ENCODE assay signal across 9 cellular contexts in genomic region chr11:59550842-59551650, GRCh38. TPM values are rescaled to one million over a fixed set of nuclear protein-coding genes. Genes with fewer than 3 reads are reported as not detected.
A peak's percentile ranks its signal among the peaks of the same experiment; 100 is the strongest.
DNase-seq lines count a peak whose midpoint lies in the region; ATAC-seq and TF ChIP-seq lines count a peak whose summit lies in the region.
"Had no signal": no experiment of that assay in that cellular context is flagged by ENCODE, and none has a peak within 500 bp of the region (broad histone marks: within the 10 kb centered on the region; RNA-seq: fewer than 3 reads in every experiment).

No MANE protein-coding gene starts in this region.

- CTCF ChIA-PET in RWPE1 (lab: Yijun Ruan, JAX), result interaction anchor here (1.3 kb wide), 1 partner anchor 13 kb away, joined by 9 read pairs; no protein-coding TSS in a partner anchor

- H3K4me1 Mint-ChIP-seq in activated T-helper 17 cell treated with anti-CD3 and anti-CD28 coated beads, Interleukin-2, amount 50 U/mL, for 72 hours, result peaks cover 14% of the 10 kb centered on the region
- peaks cover 40% of the 10 kb centered on the region for H3K4me1 Mint-ChIP-seq in neural progenitor cell

- H3F3A ChIP-seq in neural progenitor cell (ENCODE audit: low read depth), result peaks cover 62% of the 10 kb centered on the region

- peak overlapping the region; percentile 98 for H3K27ac Mint-ChIP-seq in activated T-helper 17 cell treated with anti-CD3 and anti-CD28 coated beads, Interleukin-2, amount 50 U/mL, for 72 hours
- H3K27ac Mint-ChIP-seq in neural progenitor cell, result peak overlapping the region; percentile 93

- H2AFZ ChIP-seq in neural progenitor cell (replicated peaks), result peak overlapping the region; percentile 71

- H3K9me3 ChIP-seq in neural progenitor cell (ENCODE audit: low read depth), result no peaks in the 10 kb centered on the region
- H3K9me3 ChIP-seq in stomach smooth muscle (ENCODE audit: control insufficient read depth in 2 of 2, low read length in 2 of 2), result no peaks in the 10 kb centered on the region

- no peaks in the 10 kb centered on the region for H3K9me3 Mint-ChIP-seq in activated T-helper 17 cell treated with anti-CD3 and anti-CD28 coated beads, Interleukin-2, amount 50 U/mL, for 72 hours
- peaks cover 10% of the 10 kb centered on the region for H3K9me3 Mint-ChIP-seq in neural progenitor cell

- H3K27me3 ChIP-seq in neural progenitor cell (no peaks in the 10 kb centered on the region), stomach smooth muscle (ENCODE audit: control insufficient read depth in 1 of 2, insufficient read depth in 2 of 2, low read length in 2 of 2) (no peaks in the 10 kb centered on the region)

- no peaks in the 10 kb centered on the region for H3K27me3 Mint-ChIP-seq in activated T-helper 17 cell treated with anti-CD3 and anti-CD28 coated beads, Interleukin-2, amount 50 U/mL, for 72 hours
- peaks cover 25% of the 10 kb centered on the region for H3K27me3 Mint-ChIP-seq in neural progenitor cell (ENCODE audit: insufficient read depth, low read depth)

- peaks cover 21% of the 10 kb centered on the region for H3K36me3 Mint-ChIP-seq in activated T-helper 17 cell treated with anti-CD3 and anti-CD28 coated beads, Interleukin-2, amount 50 U/mL, for 72 hours (ENCODE audit: low read depth)
- peaks cover 4% of the 10 kb centered on the region for H3K36me3 Mint-ChIP-seq in neural progenitor cell

- TF ChIP-seq CTCF in RWPE1 (conservative IDR thresholded peaks at IDR 0.05; ENCODE audit: low read depth), result no peak
- no peak for TF ChIP-seq CTCF in fibroblast of villous mesenchyme (IDR thresholded peaks at IDR 0.05; ENCODE audit: insufficient read depth, low read depth, low read length)
- no peak for TF ChIP-seq CTCF in neural progenitor cell (IDR thresholded peaks at IDR 0.05)

- H3K9ac ChIP-seq in neural progenitor cell (no peak overlapping the region), stomach smooth muscle (ENCODE audit: low read length in 2 of 2) (peak overlapping the region; percentile 66 to 74)

- peak overlapping the region; percentile 79 for H3K4me2 ChIP-seq in neural progenitor cell

- DNase-seq in COR-L47 (lab: John Stamatoyannopoulos, UW) (peak; percentile 77), Kasumi-1 (lab: John Stamatoyannopoulos, UW) (peak; percentile 86 to 87), RWPE1 (ENCODE audit: low spot score) (peak; percentile 49), fibroblast of villous mesenchyme (ENCODE audit: low read depth) (peak; percentile 94), neural progenitor cell (ENCODE audit: low spot score) (peak; percentile 90)

- H3K4me3 Mint-ChIP-seq in activated T-helper 17 cell treated with anti-CD3 and anti-CD28 coated beads, Interleukin-2, amount 50 U/mL, for 72 hours, result peak overlapping the region; percentile 80
- H3K4me3 Mint-ChIP-seq in neural progenitor cell, result peak overlapping the region; percentile 92

- ATAC-seq in GM21723 (IDR thresholded peaks at IDR 0.05; ENCODE audit: unreplicated experiment), result peak; percentile 42
- peak; percentile 60 for ATAC-seq in activated T-helper 17 cell treated with anti-CD3 and anti-CD28 coated beads, Interleukin-2, amount 50 U/mL, for 72 hours (replicated peaks)

- peak overlapping the region; percentile 63 for H3K4me3 ChIP-seq in fibroblast of villous mesenchyme (ENCODE audit: low read depth, low read length)
- peak overlapping the region; percentile 73 for H3K4me3 ChIP-seq in neural progenitor cell
- H3K4me3 ChIP-seq in stomach smooth muscle (ENCODE audit: low read length in 2 of 2), result peak overlapping the region; percentile 80 to 86

- no peaks in the 10 kb centered on the region for H3K36me3 ChIP-seq in neural progenitor cell
- no peaks in the 10 kb centered on the region for H3K36me3 ChIP-seq in stomach smooth muscle (ENCODE audit: control insufficient read depth in 2 of 2, insufficient read depth in 2 of 2, low read length in 2 of 2)

- peak overlapping the region; percentile 90 for H3K27ac ChIP-seq in RWPE1
- H3K27ac ChIP-seq in neural progenitor cell, result peak overlapping the region; percentile 7
- peak overlapping the region; percentile 82 for H3K27ac ChIP-seq in stomach smooth muscle (ENCODE audit: low read length)

- POLR2A ChIA-PET in RWPE1 (lab: Yijun Ruan, JAX; ENCODE audit: low non-redundant PET), result interaction anchor here (0.6 kb wide), 1 partner anchor 107 kb away, joined by 3 read pairs; no protein-coding TSS in a partner anchor

- H3K4me1 ChIP-seq in neural progenitor cell (peaks cover 22% of the 10 kb centered on the region), stomach smooth muscle (ENCODE audit: control insufficient read depth, insufficient read depth, low read length) (peaks cover 2% of the 10 kb centered on the region)

- no peaks in the 10 kb centered on the region for H3K79me2 ChIP-seq in neural progenitor cell (ENCODE audit: low read depth)

- no peaks in the 10 kb centered on the region for H4K20me1 ChIP-seq in neural progenitor cell (ENCODE audit: low read depth)

RNA-seq across cellular contexts. Expression of gene OR4D9, which starts 39.7 kb away (rescaled TPM):
- total RNA-seq in activated T-helper 17 cell treated with anti-CD3 and anti-CD28 coated beads, Interleukin-2, amount 50 U/mL, for 72 hours, result not detected
- under 0.01 TPM in 1 of 2 replicates, not detected in the other for total RNA-seq in fibroblast of villous mesenchyme
- not detected in 2 replicates for total RNA-seq in neural progenitor cell (ENCODE audit: low replicate concordance)
- total RNA-seq: pulmonary artery endothelial cell had no signal

RNA-seq across cellular contexts. Expression of gene OR4D11, which starts 47.7 kb away (rescaled TPM):
- not detected for total RNA-seq in activated T-helper 17 cell treated with anti-CD3 and anti-CD28 coated beads, Interleukin-2, amount 50 U/mL, for 72 hours
- total RNA-seq in fibroblast of villous mesenchyme (not detected in 2 replicates), neural progenitor cell (ENCODE audit: low replicate concordance) (not detected in 2 replicates)
- total RNA-seq: pulmonary artery endothelial cell had no signal

Comparison
In these comparisons a context has a peak if more than half of its experiments do, and no peak if none do; other contexts are left out.
1. Peak in every context shown above with its lines: DNase-seq, ATAC-seq, H3K4me3 ChIP-seq and H3K27ac ChIP-seq.
2. H3K27ac ChIP-seq: peak in every context shown above with its lines; median percentile 90 in RWPE1; 82 in stomach smooth muscle; 7 in neural progenitor cell.